8 cellular contexts compared by ENCODE assay signal in genomic region chr1:98045211-98046030, GRCh38.
DNase-seq lines count a peak whose midpoint lies in the region; ATAC-seq lines count a peak whose summit lies in the region.

No MANE protein-coding gene starts in this region.

- no peak overlapping the region for H3K9ac ChIP-seq in skeletal muscle tissue (ENCODE audit: low read depth in 1 of 3, low read length in 3 of 3)

- no peaks in the 10 kb centered on the region for H3K36me3 Mint-ChIP-seq in activated CD4-positive, alpha-beta T cell treated with anti-CD3 and anti-CD28 coated beads, Interleukin-2, amount 10 ng/mL, durations not matched to agents 24 days and 14 days (ENCODE audit: low read depth)
- no peaks in the 10 kb centered on the region for H3K36me3 Mint-ChIP-seq in activated naive CD4-positive, alpha-beta T cell treated with anti-CD3 and anti-CD28 coated beads, Interleukin-2, amount 50 U/mL, for 24 hours

- WGBS in right cardiac atrium: under 1% methylated on average over 70 of the region's 70 CpGs

- peak overlapping the region; percentile 76 for H3K4me3 ChIP-seq in right cardiac atrium (ENCODE audit: low read length)
- H3K4me3 ChIP-seq in skeletal muscle tissue (ENCODE audit: low read length in 3 of 3): peak overlapping the region; percentile 30 to 40 (median 33)

- intact Hi-C loops in activated CD4-positive, alpha-beta T cell treated with anti-CD3 and anti-CD28 coated beads, Interleukin-2, amount 10 ng/mL, durations not matched to agents 24 days and 14 days (cut with micrococcal nuclease): loop anchor here (10.0 kb wide), 1 partner anchor 251 kb away; no protein-coding TSS in a partner anchor
- intact Hi-C loops in right cardiac atrium (cut with DNase I): no loop called here

- ATAC-seq in right cardiac atrium (no peak), HG02763 (IDR thresholded peaks at IDR 0.05; ENCODE audit: unreplicated experiment) (no peak)

- H3K27ac ChIP-seq in right cardiac atrium (ENCODE audit: low read length) (no peak overlapping the region), skeletal muscle tissue (ENCODE audit: low read depth, low read length) (no peak overlapping the region)

- no peaks in the 10 kb centered on the region for H3K27me3 ChIP-seq in right cardiac atrium (ENCODE audit: control insufficient read depth, insufficient read depth)
- H3K27me3 ChIP-seq in skeletal muscle tissue (ENCODE audit: control insufficient read depth in 3 of 3, insufficient read depth in 3 of 3, low read length in 3 of 3): peaks cover 44 to 56% (median 52%) of the 10 kb centered on the region in 3 donors

- H3K9me3 Mint-ChIP-seq in activated CD4-positive, alpha-beta T cell treated with anti-CD3 and anti-CD28 coated beads, Interleukin-2, amount 10 ng/mL, durations not matched to agents 24 days and 14 days: peaks cover 3% of the 10 kb centered on the region
- peaks cover 3% of the 10 kb centered on the region for H3K9me3 Mint-ChIP-seq in activated naive CD4-positive, alpha-beta T cell treated with anti-CD3 and anti-CD28 coated beads, Interleukin-2, amount 50 U/mL, for 24 hours

- peaks cover 29% of the 10 kb centered on the region for H3K4me1 Mint-ChIP-seq in activated CD4-positive, alpha-beta T cell treated with anti-CD3 and anti-CD28 coated beads, Interleukin-2, amount 10 ng/mL, durations not matched to agents 24 days and 14 days
- peaks cover 38% of the 10 kb centered on the region for H3K4me1 Mint-ChIP-seq in activated naive CD4-positive, alpha-beta T cell treated with anti-CD3 and anti-CD28 coated beads, Interleukin-2, amount 50 U/mL, for 24 hours

- peaks cover 4% of the 10 kb centered on the region for H3K4me1 ChIP-seq in right cardiac atrium (ENCODE audit: control insufficient read depth, insufficient read depth, low read length)
- H3K4me1 ChIP-seq in skeletal muscle tissue (ENCODE audit: control insufficient read depth in 3 of 3, insufficient read depth in 3 of 3, low read length in 3 of 3): peaks cover 2 to 8% (median 5%) of the 10 kb centered on the region in 3 donors

- no peaks in the 10 kb centered on the region for H3K9me3 ChIP-seq in right cardiac atrium (ENCODE audit: control insufficient read depth, low read length)
- H3K9me3 ChIP-seq in skeletal muscle tissue (ENCODE audit: control insufficient read depth in 3 of 3, low read length in 3 of 3): no peaks in the 10 kb centered on the region

- no peak overlapping the region for H3K27ac Mint-ChIP-seq in activated CD4-positive, alpha-beta T cell treated with anti-CD3 and anti-CD28 coated beads, Interleukin-2, amount 10 ng/mL, durations not matched to agents 24 days and 14 days
- no peak overlapping the region for H3K27ac Mint-ChIP-seq in activated naive CD4-positive, alpha-beta T cell treated with anti-CD3 and anti-CD28 coated beads, Interleukin-2, amount 50 U/mL, for 24 hours

- DNase-seq in activated CD4-positive, alpha-beta T cell treated with anti-CD3 and anti-CD28 coated beads, Interleukin-2, amount 10 ng/mL, durations not matched to agents 24 days and 14 days: peak; percentile 64
- DNase-seq in activated CD4-positive, alpha-beta T cell treated with anti-CD3 and anti-CD28 coated beads for 4 hours: no peak
- DNase-seq in right cardiac atrium (peak in 2 of 3 donors; percentile 19 to 37), LoVo (ENCODE audit: low spot score) (no peak), NCI-H2029 treated with DMSO at 0.1 percent for 48 hours (lab: John Stamatoyannopoulos, UW) (no peak)

- H3K4me3 Mint-ChIP-seq in activated CD4-positive, alpha-beta T cell treated with anti-CD3 and anti-CD28 coated beads, Interleukin-2, amount 10 ng/mL, durations not matched to agents 24 days and 14 days: peak overlapping the region; percentile 82
- peak overlapping the region; percentile 86 for H3K4me3 Mint-ChIP-seq in activated naive CD4-positive, alpha-beta T cell treated with anti-CD3 and anti-CD28 coated beads, Interleukin-2, amount 50 U/mL, for 24 hours

- H3K27me3 Mint-ChIP-seq in activated CD4-positive, alpha-beta T cell treated with anti-CD3 and anti-CD28 coated beads, Interleukin-2, amount 10 ng/mL, durations not matched to agents 24 days and 14 days: peaks cover 76% of the 10 kb centered on the region
- H3K27me3 Mint-ChIP-seq in activated naive CD4-positive, alpha-beta T cell treated with anti-CD3 and anti-CD28 coated beads, Interleukin-2, amount 50 U/mL, for 24 hours: peaks cover 63% of the 10 kb centered on the region

- H3K36me3 ChIP-seq in skeletal muscle tissue (ENCODE audit: control insufficient read depth in 3 of 3, insufficient read depth in 3 of 3, low read length in 3 of 3): no peaks in the 10 kb centered on the region

Comparison
In these comparisons a context has a peak if more than half of its experiments do, and no peak if none do; other contexts are left out.
1. DNase-seq: peak in activated CD4-positive, alpha-beta T cell treated with anti-CD3 and anti-CD28 coated beads, Interleukin-2, amount 10 ng/mL, durations not matched to agents 24 days and 14 days (single experiment) and right cardiac atrium (2 of 3); none in activated CD4-positive, alpha-beta T cell treated with anti-CD3 and anti-CD28 coated beads for 4 hours (0 of 2), LoVo (single experiment) and NCI-H2029 treated with DMSO at 0.1 percent for 48 hours (single experiment).